8 cellular contexts compared by ENCODE assay signal in the genomic region with DNA sequence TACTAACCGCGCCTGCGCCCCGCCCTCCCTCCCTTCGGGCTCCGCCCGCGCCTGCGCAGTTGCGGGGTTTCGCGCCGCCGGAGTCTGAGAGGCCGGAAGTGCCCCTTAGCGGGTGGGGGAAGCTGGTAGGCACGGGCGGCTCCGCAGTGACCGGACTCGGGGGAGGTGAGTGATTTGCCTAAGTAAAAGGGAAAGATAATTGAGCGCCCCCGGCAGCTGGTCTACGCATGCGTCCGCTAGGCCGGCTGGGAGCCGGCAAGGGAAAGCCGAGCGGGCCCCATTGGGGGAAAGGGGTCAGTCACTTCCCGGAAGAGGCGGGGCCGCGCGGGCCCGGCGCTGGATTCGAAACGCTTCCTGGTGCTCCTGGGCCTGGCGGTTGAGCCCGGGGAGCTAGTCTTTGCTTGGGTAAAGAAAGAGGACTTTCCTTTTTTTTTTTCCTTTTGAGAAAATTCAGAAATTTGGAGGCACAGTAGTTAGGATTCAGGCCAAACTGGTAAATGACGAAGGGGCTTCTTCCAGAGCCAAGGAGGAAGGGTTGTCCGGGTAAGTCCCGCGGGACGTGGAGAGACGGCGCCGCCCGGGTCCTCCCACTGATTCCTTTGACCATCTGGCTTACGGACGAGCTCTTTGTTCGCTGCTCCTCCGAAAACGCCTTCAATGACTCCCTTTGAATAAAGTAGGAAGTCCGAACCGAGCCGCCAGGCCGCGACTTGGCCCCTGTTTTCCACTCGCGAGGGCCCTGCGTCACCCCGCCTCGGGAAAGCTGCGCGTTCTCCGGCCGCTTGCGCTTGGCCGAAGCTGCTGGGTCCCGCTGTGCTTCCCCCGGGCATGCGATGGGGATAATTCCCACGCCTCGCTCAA. TPM values are rescaled to one million over a fixed set of nuclear protein-coding genes. Genes with fewer than 3 reads are reported as not detected.
DNase-seq lines count a peak whose midpoint lies in the region; ATAC-seq and TF ChIP-seq lines count a peak whose summit lies in the region.

GEN1 (plus strand) TSS at position 336 of the 861 bp plus-strand sequence. CDS start 5,806 bp downstream, outside the sequence.
A gene with protein sequence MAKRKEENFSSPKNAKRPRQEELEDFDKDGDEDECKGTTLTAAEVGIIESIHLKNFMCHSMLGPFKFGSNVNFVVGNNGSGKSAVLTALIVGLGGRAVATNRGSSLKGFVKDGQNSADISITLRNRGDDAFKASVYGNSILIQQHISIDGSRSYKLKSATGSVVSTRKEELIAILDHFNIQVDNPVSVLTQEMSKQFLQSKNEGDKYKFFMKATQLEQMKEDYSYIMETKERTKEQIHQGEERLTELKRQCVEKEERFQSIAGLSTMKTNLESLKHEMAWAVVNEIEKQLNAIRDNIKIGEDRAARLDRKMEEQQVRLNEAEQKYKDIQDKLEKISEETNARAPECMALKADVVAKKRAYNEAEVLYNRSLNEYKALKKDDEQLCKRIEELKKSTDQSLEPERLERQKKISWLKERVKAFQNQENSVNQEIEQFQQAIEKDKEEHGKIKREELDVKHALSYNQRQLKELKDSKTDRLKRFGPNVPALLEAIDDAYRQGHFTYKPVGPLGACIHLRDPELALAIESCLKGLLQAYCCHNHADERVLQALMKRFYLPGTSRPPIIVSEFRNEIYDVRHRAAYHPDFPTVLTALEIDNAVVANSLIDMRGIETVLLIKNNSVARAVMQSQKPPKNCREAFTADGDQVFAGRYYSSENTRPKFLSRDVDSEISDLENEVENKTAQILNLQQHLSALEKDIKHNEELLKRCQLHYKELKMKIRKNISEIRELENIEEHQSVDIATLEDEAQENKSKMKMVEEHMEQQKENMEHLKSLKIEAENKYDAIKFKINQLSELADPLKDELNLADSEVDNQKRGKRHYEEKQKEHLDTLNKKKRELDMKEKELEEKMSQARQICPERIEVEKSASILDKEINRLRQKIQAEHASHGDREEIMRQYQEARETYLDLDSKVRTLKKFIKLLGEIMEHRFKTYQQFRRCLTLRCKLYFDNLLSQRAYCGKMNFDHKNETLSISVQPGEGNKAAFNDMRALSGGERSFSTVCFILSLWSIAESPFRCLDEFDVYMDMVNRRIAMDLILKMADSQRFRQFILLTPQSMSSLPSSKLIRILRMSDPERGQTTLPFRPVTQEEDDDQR (minus strand): TSS at position 8 of the 861 bp plus-strand sequence. CDS start 7,864 bp downstream, outside the sequence.

- H3K9me3 ChIP-seq in colonic mucosa = no peaks in the 10 kb centered on the region

- H3K9ac ChIP-seq in colonic mucosa (ENCODE audit: low read depth in 2 of 2, low read length in 2 of 2) = peak within 1 kb of the TSS; percentile 87 to 98

- peaks cover 8% of the 10 kb centered on the region for H3K36me3 Mint-ChIP-seq in activated CD4-positive, alpha-beta T cell treated with anti-CD3 and anti-CD28 coated beads, Interleukin-2, amount 10 ng/mL, durations not matched to agents 24 days and 14 days (ENCODE audit: low read depth)

- no peaks in the 10 kb centered on the region for H3K4me1 ChIP-seq in colonic mucosa

- H3K9me3 Mint-ChIP-seq in activated CD4-positive, alpha-beta T cell treated with anti-CD3 and anti-CD28 coated beads, Interleukin-2, amount 10 ng/mL, durations not matched to agents 24 days and 14 days = no peaks in the 10 kb centered on the region

- DNase-seq in C1 segment of cervical spinal cord (lab: John Stamatoyannopoulos, UW) = peak; percentile 30 to 100 (median 92)
- peak; percentile 97 for DNase-seq in NCI-H526 treated with DMSO at 0.1 percent for 48 hours (lab: John Stamatoyannopoulos, UW)
- DNase-seq in activated CD4-positive, alpha-beta T cell treated with anti-CD3 and anti-CD28 coated beads, Interleukin-2, amount 10 ng/mL, durations not matched to agents 24 days and 14 days = peak; percentile 96
- peak; percentile 94 for DNase-seq in colonic mucosa
- peak; percentile 79 to 90 (median 88) for DNase-seq in stimulated activated CD4-positive, alpha-beta T cell treated with anti-CD3 and anti-CD28 coated beads, Interleukin-1b, Interleukin-23, amount 100 ng/mL, for 24 hours (ENCODE audit: low read depth in 4 of 4, low spot score in 1 of 4)

- no peak for TF ChIP-seq CTCF in colonic mucosa (IDR thresholded peaks at IDR 0.05)

- intact Hi-C loops in activated CD4-positive, alpha-beta T cell treated with anti-CD3 and anti-CD28 coated beads, Interleukin-2, amount 10 ng/mL, durations not matched to agents 24 days and 14 days (cut with micrococcal nuclease) = loop anchor here (2.0 kb wide), 1 partner anchor 35 kb away; no protein-coding TSS in a partner anchor
- intact Hi-C loops in colonic mucosa (cut with DNase I) = loop anchor here (10.0 kb wide), 1 partner anchor 71 kb away; no protein-coding TSS in a partner anchor

- H3K27ac ChIP-seq in colonic mucosa (peak within 1 kb of the TSS; percentile 90), layer of hippocampus (ENCODE audit: low read depth, low read length) (peak within 1 kb of the TSS; percentile 99)

- H3K27ac Mint-ChIP-seq in activated CD4-positive, alpha-beta T cell treated with anti-CD3 and anti-CD28 coated beads, Interleukin-2, amount 10 ng/mL, durations not matched to agents 24 days and 14 days = peak within 1 kb of the TSS; percentile 96

- H3K36me3 ChIP-seq in colonic mucosa = no peaks in the 10 kb centered on the region

- H3K4me1 Mint-ChIP-seq in activated CD4-positive, alpha-beta T cell treated with anti-CD3 and anti-CD28 coated beads, Interleukin-2, amount 10 ng/mL, durations not matched to agents 24 days and 14 days = peaks cover 38% of the 10 kb centered on the region

- H3K4me3 ChIP-seq in colonic mucosa = peak within 1 kb of the TSS; percentile 92

- ATAC-seq in GM19351 (IDR thresholded peaks at IDR 0.05; ENCODE audit: unreplicated experiment) = peak; percentile 65
- peak; percentile 57 for ATAC-seq in HG03520 (IDR thresholded peaks at IDR 0.05; ENCODE audit: unreplicated experiment)

- H3K27me3 Mint-ChIP-seq in activated CD4-positive, alpha-beta T cell treated with anti-CD3 and anti-CD28 coated beads, Interleukin-2, amount 10 ng/mL, durations not matched to agents 24 days and 14 days = no peaks in the 10 kb centered on the region

- H3K27me3 ChIP-seq in colonic mucosa = no peaks in the 10 kb centered on the region
- no peaks in the 10 kb centered on the region for H3K27me3 ChIP-seq in layer of hippocampus (ENCODE audit: control insufficient read depth, insufficient read depth, low read length)

- H3K4me3 Mint-ChIP-seq in activated CD4-positive, alpha-beta T cell treated with anti-CD3 and anti-CD28 coated beads, Interleukin-2, amount 10 ng/mL, durations not matched to agents 24 days and 14 days = peak within 1 kb of the TSS; percentile 84

RNA-seq across cellular contexts. Expression of gene GEN1, which starts in this region (rescaled TPM):
- 26.4 and 30.9 TPM in 2 replicates for total RNA-seq in activated CD4-positive, alpha-beta T cell treated with anti-CD3 and anti-CD28 coated beads, Interleukin-2, amount 10 ng/mL, durations not matched to agents 24 days and 14 days
- total RNA-seq in colonic mucosa = 10 to 100 TPM; 13.1 to 30.0 TPM

RNA-seq across cellular contexts. Expression of the second gene that starts in this region (rescaled TPM):
- 31.4 and 34.9 TPM in 2 replicates for total RNA-seq in activated CD4-positive, alpha-beta T cell treated with anti-CD3 and anti-CD28 coated beads, Interleukin-2, amount 10 ng/mL, durations not matched to agents 24 days and 14 days
- total RNA-seq in colonic mucosa = 10 to 100 TPM; 23.3 to 25.2 TPM

Comparison
In these comparisons a context has a peak if more than half of its experiments do, and no peak if none do; other contexts are left out.
1. Peak in every context shown above with its lines: DNase-seq, ATAC-seq, H3K4me3 ChIP-seq and H3K27ac ChIP-seq.